Comparison of ENCODE assay signal across 8 cellular contexts in genomic region chr16:57689772-57690558, GRCh38. TPM values are rescaled to one million over a fixed set of nuclear protein-coding genes. Genes with fewer than 3 reads are reported as not detected.
DNase-seq lines count a peak whose midpoint lies in the region; ATAC-seq, FAIRE-seq and TF ChIP-seq lines count a peak whose summit lies in the region.

No MANE protein-coding gene starts in this region.

- TF ChIP-seq CTCF in glutamatergic neuron (IDR thresholded peaks at IDR 0.05; ENCODE audit: partially characterized antibody, unreplicated experiment) (no peak), kidney (IDR thresholded peaks at IDR 0.05; ENCODE audit: borderline replicate concordance, extremely low read depth, insufficient read depth) (no peak)

- ATAC-seq in GM18508 (IDR thresholded peaks at IDR 0.05; ENCODE audit: insufficient read depth, unreplicated experiment), result peak; percentile 54
- peak; percentile 56 for ATAC-seq in HG02623 (IDR thresholded peaks at IDR 0.05; ENCODE audit: unreplicated experiment)
- ATAC-seq in T-cell (replicated peaks in 1 of 4), result peak; percentile 84 to 97 (median 86)
- ATAC-seq in HG02970 (IDR thresholded peaks at IDR 0.05; ENCODE audit: low FRiP score, unreplicated experiment), result no peak

- H3K27ac Mint-ChIP-seq in T-cell (peak overlapping the region; percentile 55 to 84), glutamatergic neuron (ENCODE audit: unreplicated experiment) (peak overlapping the region; percentile 12)

- no peaks in the 10 kb centered on the region for H3K27me3 Mint-ChIP-seq in T-cell
- H3K27me3 Mint-ChIP-seq in glutamatergic neuron (ENCODE audit: unreplicated experiment), result peaks cover 8% of the 10 kb centered on the region

- H3K4me1 Mint-ChIP-seq in T-cell (peaks cover 20 to 34% (median 21%) of the 10 kb centered on the region in 3 donors), glutamatergic neuron (ENCODE audit: low read depth, unreplicated experiment) (peaks cover 7% of the 10 kb centered on the region)

- DNase-seq in T-cell, result peak; percentile 9 to 81 (median 60)
- no peak for DNase-seq in glutamatergic neuron
- DNase-seq in NCI-H1436 treated with DMSO at 0.1 percent for 48 hours (lab: John Stamatoyannopoulos, UW), result no peak
- DNase-seq in kidney, result no peak
- DNase-seq in SHP77 (lab: John Stamatoyannopoulos, UW), result no peak

- peaks cover 0 to 4% of the 10 kb centered on the region in 2 donors for H3K4me1 ChIP-seq in kidney (ENCODE audit: control insufficient read depth in 1 of 2, insufficient read depth in 1 of 2, low read depth in 1 of 2, low read length in 2 of 2)

- no peak overlapping the region for H3K27ac ChIP-seq in kidney (ENCODE audit: low read depth in 2 of 2, low read length in 2 of 2)

- H3K36me3 ChIP-seq in kidney (ENCODE audit: control insufficient read depth in 1 of 2, insufficient read depth in 2 of 2, low read length in 2 of 2), result no peaks in the 10 kb centered on the region

- H3K9me3 Mint-ChIP-seq in T-cell, result no peaks in the 10 kb centered on the region
- peaks cover 5% of the 10 kb centered on the region for H3K9me3 Mint-ChIP-seq in glutamatergic neuron (ENCODE audit: unreplicated experiment)

- POLR2A ChIA-PET in T-cell (lab: Charles Lee), result interaction anchor here in 1 of 2 donors (0.6 kb wide), 1 partner anchor 20 kb away, joined by 3 read pairs; no protein-coding TSS in a partner anchor

- H3K4me3 Mint-ChIP-seq in T-cell (peak overlapping the region in 2 of 3 donors; percentile 29 to 48), glutamatergic neuron (ENCODE audit: unreplicated experiment) (no peak overlapping the region)

- intact Hi-C loops in kidney (cut with DNase I), result no loop called here

- H3K36me3 Mint-ChIP-seq in T-cell (no peaks in the 10 kb centered on the region), glutamatergic neuron (ENCODE audit: unreplicated experiment) (no peaks in the 10 kb centered on the region)

- FAIRE-seq in kidney (lab: Jason Lieb, UNC), result no peak

- CTCF ChIA-PET in T-cell (lab: Charles Lee), result interaction anchor here in 1 of 2 donors (0.6 kb wide), 2 partner anchors 110 to 617 kb away, joined by 4 read pairs; no protein-coding TSS in a partner anchor

- no peak overlapping the region for H3K4me3 ChIP-seq in kidney (ENCODE audit: low read length in 2 of 2)

- no peaks in the 10 kb centered on the region for H3K9me3 ChIP-seq in kidney (ENCODE audit: control insufficient read depth in 1 of 2, low read length in 2 of 2)

- no peak overlapping the region for H3K9ac ChIP-seq in kidney (ENCODE audit: low read length in 2 of 2)

RNA-seq across cellular contexts. Expression of gene DRC7, which starts 4.6 kb away (rescaled TPM):
- not detected for total RNA-seq in T-cell
- total RNA-seq in glutamatergic neuron (ENCODE audit: unreplicated experiment), result not detected
- total RNA-seq in kidney, result 3.2 TPM
- polyA plus RNA-seq in kidney (ENCODE audit: insufficient read depth, low read depth, low replicate concordance), result 1.8 TPM

RNA-seq across cellular contexts. Expression of gene ADGRG3, which starts 21.9 kb away (rescaled TPM):
- 1 to 10 TPM in 1 of 5 donors, under 1 TPM in 3, not detected in 1; 0.16 to 1.8 (median 0.40) TPM for total RNA-seq in T-cell
- not detected for total RNA-seq in glutamatergic neuron (ENCODE audit: unreplicated experiment)
- total RNA-seq in kidney, result 1.8 TPM
- 0.17 TPM for polyA plus RNA-seq in kidney (ENCODE audit: insufficient read depth, low read depth, low replicate concordance)

RNA-seq across cellular contexts. Expression of gene KATNB1, which starts 45.6 kb away (rescaled TPM):
- total RNA-seq in T-cell (10 to 100 TPM; 23.0 to 28.0 (median 25.5) TPM), glutamatergic neuron (ENCODE audit: unreplicated experiment) (74.4 TPM), kidney (14.5 TPM)
- 13.9 TPM for polyA plus RNA-seq in kidney (ENCODE audit: insufficient read depth, low read depth, low replicate concordance)

Comparison
In these comparisons a context has a peak if more than half of its experiments do, and no peak if none do; other contexts are left out.
1. DNase-seq: peak in T-cell (34 of 34); none in glutamatergic neuron (single experiment), NCI-H1436 treated with DMSO at 0.1 percent for 48 hours (single experiment), kidney (single experiment) and SHP77 (0 of 2).